Comparison of ENCODE assay signal across 13 cellular contexts in the genomic region with DNA sequence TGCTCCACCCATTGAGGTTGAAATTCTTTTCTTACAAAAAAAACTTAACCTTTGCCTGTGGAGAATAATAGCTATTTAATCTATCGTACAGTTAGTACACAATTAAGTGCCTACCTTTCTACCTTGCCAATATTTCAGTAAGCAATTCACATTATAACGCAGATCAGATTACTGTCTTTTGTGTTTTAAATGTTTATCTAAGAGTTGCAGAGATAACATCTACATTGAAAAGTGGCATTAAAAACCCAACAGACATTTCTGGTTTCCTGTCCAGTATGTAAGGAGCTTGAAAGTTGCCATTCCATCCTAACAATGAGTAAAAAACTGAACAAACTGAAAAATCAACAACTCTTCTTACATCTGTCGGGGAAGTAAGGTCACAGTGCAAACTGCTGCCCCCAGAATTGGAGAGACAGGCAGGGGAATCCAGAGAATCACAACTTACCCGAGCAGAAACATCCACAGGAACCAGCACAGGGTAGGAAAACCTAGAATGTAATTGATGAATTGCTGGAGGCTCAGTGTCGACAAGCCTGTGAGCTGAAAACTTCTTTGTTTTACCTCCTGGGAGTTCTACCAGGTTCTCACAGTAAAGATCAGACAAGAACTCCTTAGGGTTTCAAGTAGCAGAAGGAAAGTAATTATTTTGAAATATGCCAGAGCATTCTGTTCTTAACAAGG. TPM values are rescaled to one million over a fixed set of nuclear protein-coding genes. Genes with fewer than 3 reads are reported as not detected.
DNase-seq lines count a peak whose midpoint lies in the region; ATAC-seq, FAIRE-seq and TF ChIP-seq lines count a peak whose summit lies in the region.
"Had no signal": no experiment of that assay in that cellular context is flagged by ENCODE, and none has a peak within 500 bp of the region (broad histone marks: within the 10 kb centered on the region; RNA-seq: fewer than 3 reads in every experiment).

No MANE protein-coding gene starts in this region.

- no peak overlapping the region for H3K27ac ChIP-seq in A549
- H3K27ac ChIP-seq in ascending aorta, result no peak overlapping the region
- H3K27ac ChIP-seq: cardiac muscle cell had no signal

- H3K4me1 Mint-ChIP-seq in immature natural killer cell (peaks cover 13 to 15% of the 10 kb centered on the region in 2 donors), T-helper 17 cell (peaks cover 6% of the 10 kb centered on the region)

- H3K4me3 ChIP-seq in A549, result no peak overlapping the region
- H3K4me3 ChIP-seq in ascending aorta, result no peak overlapping the region
- H3K4me3 ChIP-seq: cardiac muscle cell had no signal

- peak overlapping the region in 4 of 6 donors; percentile 48 to 75 (median 62) for H3K27ac Mint-ChIP-seq in immature natural killer cell
- no peak overlapping the region for H3K27ac Mint-ChIP-seq in T-helper 17 cell

- H3K36me3 Mint-ChIP-seq in immature natural killer cell, result peaks cover 0 to 9% (median 0%) of the 10 kb centered on the region in 3 donors
- H3K36me3 Mint-ChIP-seq in T-helper 17 cell (ENCODE audit: low read depth), result no peaks in the 10 kb centered on the region

- TF ChIP-seq CTCF in A549 (IDR thresholded peaks at IDR 0.05), result no peak
- TF ChIP-seq CTCF in ascending aorta (IDR thresholded peaks at IDR 0.05), result no peak

- H3K27me3 ChIP-seq in ascending aorta, result no peaks in the 10 kb centered on the region
- H3K27me3 ChIP-seq: cardiac muscle cell had no signal

- peaks cover 0 to 4% (median 0%) of the 10 kb centered on the region in 6 donors for H3K9me3 Mint-ChIP-seq in immature natural killer cell

- WGBS in A549 (ENCODE audit: missing lambda C conversion rate), result 38% methylated on average over 5 of the region's 5 CpGs

- no peaks in the 10 kb centered on the region for H3K36me3 ChIP-seq in ascending aorta
- H3K36me3 ChIP-seq: cardiac muscle cell had no signal

- H3K27me3 Mint-ChIP-seq in immature natural killer cell (ENCODE audit: low read depth in 3 of 3) (peaks cover 5 to 9% (median 8%) of the 10 kb centered on the region in 3 donors), T-helper 17 cell (no peaks in the 10 kb centered on the region)

- no peak for TF ChIP-seq RAD21 in A549 (conservative IDR thresholded peaks at IDR 0.05 in 1 of 2, IDR thresholded peaks at IDR 0.05 in 1 of 2)

- H3K4me2 ChIP-seq in A549, result no peak overlapping the region

- ATAC-seq in A549, result no peak
- no peak for ATAC-seq in HG03095 (IDR thresholded peaks at IDR 0.05; ENCODE audit: unreplicated experiment)
- ATAC-seq in T-helper 17 cell, result no peak
- ATAC-seq in GM21723 (IDR thresholded peaks at IDR 0.05; ENCODE audit: unreplicated experiment), result no peak

- no peak for TF ChIP-seq EP300 in A549 (IDR thresholded peaks at IDR 0.05)

- peak overlapping the region; percentile 2 to 78 (median 31) for H3K4me3 Mint-ChIP-seq in immature natural killer cell
- H3K4me3 Mint-ChIP-seq in T-helper 17 cell, result no peak overlapping the region

- CTCF ChIA-PET in A549 (lab: Yijun Ruan, JAX), result interaction anchor here (0.8 to 1.6 kb wide), 2 partner anchors 48 to 96 kb away, joined by 3 to 4 read pairs; no protein-coding TSS in a partner anchor

- TF ChIP-seq POLR2A in A549 (IDR thresholded peaks at IDR 0.05; ENCODE audit: low read length), result no peak

- intact Hi-C loops in ascending aorta (cut with DNase I), result no loop called here

- POLR2A ChIA-PET in A549 (lab: Yijun Ruan, JAX), result no interaction called here

- DNase-seq in A549 (ENCODE audit: low read depth in 1 of 2, low spot score in 1 of 2), result no peak
- DNase-seq in HT-29 (ENCODE audit: low spot score), result peak; percentile 28
- DNase-seq in OCI-M1 (lab: John Stamatoyannopoulos, UW), result peak; percentile 9
- DNase-seq in immature natural killer cell, result no peak
- no peak for DNase-seq in T-helper 17 cell
- DNase-seq in ascending aorta (ENCODE audit: low spot score in 2 of 2), result no peak
- DNase-seq: activated naive CD4-positive, alpha-beta T cell treated with anti-CD3 and anti-CD28 coated beads, Interleukin-2, amount 50 U/mL, for 16 hours; NCI-H1694 treated with DMSO at 0.1 percent for 48 hours; SHP77 treated with DMSO at 0.1 percent for 48 hours; substantia nigra had no signal

- FAIRE-seq in A549 (lab: Jason Lieb, UNC), result peak; percentile 23

- H3K9me3 ChIP-seq in A549, result no peaks in the 10 kb centered on the region
- no peaks in the 10 kb centered on the region for H3K9me3 ChIP-seq in T-helper 17 cell (ENCODE audit: control insufficient read depth, low read length, poor library complexity, severe bottlenecking)
- H3K9me3 ChIP-seq in ascending aorta, result peaks cover 4 to 5% of the 10 kb centered on the region in 2 donors

- H3K4me1 ChIP-seq in A549, result no peaks in the 10 kb centered on the region
- H3K4me1 ChIP-seq in ascending aorta, result no peaks in the 10 kb centered on the region

TF ChIP-seq in A549, 52 proteins besides CTCF, POLR2A, EP300 and RAD21:
- TF ChIP-seq CHD4 (IDR thresholded peaks at IDR 0.05; ENCODE audit: borderline replicate concordance) (no peak), FOSB (CRISPR knock-in tag; IDR thresholded peaks at IDR 0.05) (no peak), EHMT2 (IDR thresholded peaks at IDR 0.05; ENCODE audit: low read depth) (no peak), TFCP2L1 (CRISPR knock-in tag; IDR thresholded peaks at IDR 0.05) (no peak), HOXB5 (CRISPR knock-in tag; IDR thresholded peaks at IDR 0.05) (no peak), EHF (CRISPR knock-in tag; IDR thresholded peaks at IDR 0.05) (no peak), JUN (IDR thresholded peaks at IDR 0.05) (no peak), MAFK (IDR thresholded peaks at IDR 0.05; ENCODE audit: partially characterized antibody) (no peak), CEBPB (IDR thresholded peaks at IDR 0.05) (no peak)
- TF ChIP-seq, protein P1, sequence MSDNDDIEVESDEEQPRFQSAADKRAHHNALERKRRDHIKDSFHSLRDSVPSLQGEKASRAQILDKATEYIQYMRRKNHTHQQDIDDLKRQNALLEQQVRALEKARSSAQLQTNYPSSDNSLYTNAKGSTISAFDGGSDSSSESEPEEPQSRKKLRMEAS (IDR thresholded peaks at IDR 0.05), result no peak
- TF ChIP-seq, protein P2, sequence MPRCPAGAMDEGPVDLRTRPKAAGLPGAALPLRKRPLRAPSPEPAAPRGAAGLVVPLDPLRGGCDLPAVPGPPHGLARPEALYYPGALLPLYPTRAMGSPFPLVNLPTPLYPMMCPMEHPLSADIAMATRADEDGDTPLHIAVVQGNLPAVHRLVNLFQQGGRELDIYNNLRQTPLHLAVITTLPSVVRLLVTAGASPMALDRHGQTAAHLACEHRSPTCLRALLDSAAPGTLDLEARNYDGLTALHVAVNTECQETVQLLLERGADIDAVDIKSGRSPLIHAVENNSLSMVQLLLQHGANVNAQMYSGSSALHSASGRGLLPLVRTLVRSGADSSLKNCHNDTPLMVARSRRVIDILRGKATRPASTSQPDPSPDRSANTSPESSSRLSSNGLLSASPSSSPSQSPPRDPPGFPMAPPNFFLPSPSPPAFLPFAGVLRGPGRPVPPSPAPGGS (IDR thresholded peaks at IDR 0.05), result no peak

RNA-seq across cellular contexts. Expression of a gene that starts 27.3 kb away (rescaled TPM):
- polyA plus RNA-seq in A549 (2011; rRNA removed), result 20.8 and 31.6 TPM in 2 replicates
- polyA plus RNA-seq in A549 (2012; cell fraction: cytosol; rRNA removed), result 5.6 and 6.9 TPM in 2 replicates
- polyA plus RNA-seq in A549 (2012; cell fraction: nucleus; rRNA removed), result 4.0 and 7.7 TPM in 2 replicates
- polyA plus RNA-seq in A549 (2017; fragmentation: RNase III; extraction: RNeasy Plus Mini Kit Qiagen cat#74134 plus additional on column Dnase treatment), result 26.8 to 36.8 TPM (median 35.8 TPM) in 3 replicates
- 34.8 and 45.0 TPM in 2 replicates for polyA minus RNA-seq in A549 (2011; rRNA and poly(A)+ RNA removed)
- total RNA-seq in HT-29 (2014; rRNA removed; shearing (Covaris generic)), result 30.2 and 37.8 TPM in 2 replicates
- polyA plus RNA-seq in immature natural killer cell, result 1 to 10 TPM; 2.6 to 9.5 (median 8.7) TPM
- 10 to 100 TPM; 13.6 to 19.5 TPM for total RNA-seq in T-helper 17 cell
- 18.5 TPM for total RNA-seq in ascending aorta

Comparison
In these comparisons a context has a peak if more than half of its experiments do, and no peak if none do; other contexts are left out.
1. DNase-seq: peak in HT-29 (single experiment) and OCI-M1 (single experiment); none in A549 (0 of 2), immature natural killer cell (0 of 3), T-helper 17 cell (0 of 3) and ascending aorta (0 of 2).